In the genomic region with DNA sequence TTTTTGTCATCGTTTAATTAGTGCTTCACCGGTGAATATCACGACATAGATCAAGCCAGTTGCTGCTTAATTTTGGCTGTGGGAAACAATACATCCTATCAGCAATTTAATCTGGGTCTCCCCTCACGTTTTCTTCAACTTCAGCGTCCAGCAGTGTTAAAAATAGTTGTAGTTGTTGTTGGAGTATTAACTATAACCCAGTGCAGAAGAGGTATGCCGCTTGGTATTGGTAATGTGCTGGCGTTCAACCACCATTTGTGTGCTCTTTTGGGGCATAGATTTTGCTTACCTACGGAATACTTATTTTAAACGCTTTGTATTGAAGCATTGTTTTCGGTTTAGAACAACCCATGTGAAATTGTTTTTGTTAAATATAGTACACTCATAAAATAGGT, we compare ENCODE assay signal across 9 cellular contexts. TPM values are rescaled to one million over a fixed set of nuclear protein-coding genes. Genes with fewer than 3 reads are reported as not detected.
DNase-seq lines count a peak whose midpoint lies in the region; ATAC-seq, FAIRE-seq and TF ChIP-seq lines count a peak whose summit lies in the region.
"Had no signal": no experiment of that assay in that cellular context is flagged by ENCODE, and none has a peak within 500 bp of the region (broad histone marks: within the 10 kb centered on the region; RNA-seq: fewer than 3 reads in every experiment).

No MANE protein-coding gene starts in this region.

- H3K36me3 ChIP-seq in esophagus (ENCODE audit: control insufficient read depth in 2 of 2, insufficient read depth in 2 of 2, low read length in 1 of 2) (no peaks in the 10 kb centered on the region), pancreas (no peaks in the 10 kb centered on the region)

- 1% methylated on average over 10 of the region's 10 CpGs for WGBS in esophagus, 2 donors
- WGBS in pancreas, 2 donors: 0 to 1% methylated on average over 10 of the region's 10 CpGs

- H3K4me3 ChIP-seq in esophagus (ENCODE audit: low read depth in 1 of 2, low read length in 2 of 2) (peak overlapping the region; percentile 77 to 85), pancreas (peak overlapping the region; percentile 54 to 87 (median 74))

- ATAC-seq in pancreas (peak in 1 of 4 donors; percentile 10), HG02763 (IDR thresholded peaks at IDR 0.05; ENCODE audit: unreplicated experiment) (no peak)

- no peak for FAIRE-seq in pancreas (lab: Jason Lieb, UNC)
- FAIRE-seq: A204.1 had no signal

- no peak for TF ChIP-seq CTCF in pancreas (IDR thresholded peaks at IDR 0.05)

- peak; percentile 10 for DNase-seq in DMS53 (lab: John Stamatoyannopoulos, UW)
- DNase-seq in DMS53 treated with DMSO at 0.1 percent for 48 hours (lab: John Stamatoyannopoulos, UW; ENCODE audit: unreplicated experiment): no peak
- peak; percentile 19 for DNase-seq in RKO (ENCODE audit: low spot score)
- no peak for DNase-seq in pancreas
- DNase-seq in stimulated activated CD4-positive, alpha-beta T cell treated with anti-CD3 and anti-CD28 coated beads, Interleukin-4, amount 100 ng/mL, for 24 hours: no peak
- DNase-seq in NCI-H128 (lab: John Stamatoyannopoulos, UW; ENCODE audit: unreplicated experiment): no peak

- no peaks in the 10 kb centered on the region for H3K27me3 ChIP-seq in esophagus (ENCODE audit: control insufficient read depth in 1 of 2, insufficient read depth in 2 of 2, low read length in 2 of 2)
- no peaks in the 10 kb centered on the region for H3K27me3 ChIP-seq in pancreas

- H3K9me3 ChIP-seq in esophagus (ENCODE audit: control insufficient read depth in 2 of 2, insufficient read depth in 1 of 2, low read depth in 1 of 2, low read length in 1 of 2): no peaks in the 10 kb centered on the region
- no peaks in the 10 kb centered on the region for H3K9me3 ChIP-seq in pancreas

- H3K27ac ChIP-seq in esophagus (ENCODE audit: low read depth in 2 of 2, low read length in 1 of 2) (peak overlapping the region; percentile 15 to 98), pancreas (peak overlapping the region in 2 of 4 donors; percentile 95 to 99)

- intact Hi-C loops in pancreas (cut with DNase I): no loop called here

- no peaks in the 10 kb centered on the region for H3K4me1 ChIP-seq in esophagus (ENCODE audit: control insufficient read depth in 2 of 2, insufficient read depth in 2 of 2, low read length in 1 of 2)
- peaks cover 0 to 20% (median 11%) of the 10 kb centered on the region in 3 donors for H3K4me1 ChIP-seq in pancreas

RNA-seq across cellular contexts. Expression of gene ACVR2A, which starts 0.8 kb away (rescaled TPM):
- 1 to 10 TPM; 6.2 to 6.3 TPM for polyA plus RNA-seq in esophagus
- 10 to 100 TPM in 2 of 6 donors, 1 to 10 TPM in 4; 5.8 to 13.9 (median 7.0) TPM for total RNA-seq in pancreas
- 1 to 10 TPM; 4.8 to 7.3 TPM for polyA plus RNA-seq in pancreas

Comparison
In these comparisons a context has a peak if more than half of its experiments do, and no peak if none do; other contexts are left out.
1. DNase-seq: peak in DMS53 (single experiment) and RKO (single experiment); none in DMS53 treated with DMSO at 0.1 percent for 48 hours (single experiment), pancreas (0 of 6), stimulated activated CD4-positive, alpha-beta T cell treated with anti-CD3 and anti-CD28 coated beads, Interleukin-4, amount 100 ng/mL, for 24 hours (single experiment) and NCI-H128 (single experiment).